In genomic region chr5:172903790-172904189, GRCh38 we compare ENCODE assay signal across 1 cellular context.
TF ChIP-seq lines count a peak whose summit lies in the region.

No MANE protein-coding gene starts in this region.

TF ChIP-seq in HEK293, 187 proteins besides CTCF, POLR2A, EP300 and RAD21 (continued from another document and continues in another):
- TF ChIP-seq, protein P1, sequence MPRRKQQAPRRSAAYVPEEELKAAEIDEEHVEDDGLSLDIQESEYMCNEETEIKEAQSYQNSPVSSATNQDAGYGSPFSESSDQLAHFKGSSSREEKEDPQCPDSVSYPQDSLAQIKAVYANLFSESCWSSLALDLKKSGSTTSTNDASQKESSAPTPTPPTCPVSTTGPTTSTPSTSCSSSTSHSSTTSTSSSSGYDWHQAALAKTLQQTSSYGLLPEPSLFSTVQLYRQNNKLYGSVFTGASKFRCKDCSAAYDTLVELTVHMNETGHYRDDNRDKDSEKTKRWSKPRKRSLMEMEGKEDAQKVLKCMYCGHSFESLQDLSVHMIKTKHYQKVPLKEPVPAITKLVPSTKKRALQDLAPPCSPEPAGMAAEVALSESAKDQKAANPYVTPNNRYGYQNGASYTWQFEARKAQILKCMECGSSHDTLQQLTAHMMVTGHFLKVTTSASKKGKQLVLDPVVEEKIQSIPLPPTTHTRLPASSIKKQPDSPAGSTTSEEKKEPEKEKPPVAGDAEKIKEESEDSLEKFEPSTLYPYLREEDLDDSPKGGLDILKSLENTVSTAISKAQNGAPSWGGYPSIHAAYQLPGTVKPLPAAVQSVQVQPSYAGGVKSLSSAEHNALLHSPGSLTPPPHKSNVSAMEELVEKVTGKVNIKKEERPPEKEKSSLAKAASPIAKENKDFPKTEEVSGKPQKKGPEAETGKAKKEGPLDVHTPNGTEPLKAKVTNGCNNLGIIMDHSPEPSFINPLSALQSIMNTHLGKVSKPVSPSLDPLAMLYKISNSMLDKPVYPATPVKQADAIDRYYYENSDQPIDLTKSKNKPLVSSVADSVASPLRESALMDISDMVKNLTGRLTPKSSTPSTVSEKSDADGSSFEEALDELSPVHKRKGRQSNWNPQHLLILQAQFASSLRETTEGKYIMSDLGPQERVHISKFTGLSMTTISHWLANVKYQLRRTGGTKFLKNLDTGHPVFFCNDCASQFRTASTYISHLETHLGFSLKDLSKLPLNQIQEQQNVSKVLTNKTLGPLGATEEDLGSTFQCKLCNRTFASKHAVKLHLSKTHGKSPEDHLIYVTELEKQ (tag by site-specific recombination; IDR thresholded peaks at IDR 0.05; ENCODE audit: borderline replicate concordance): peak; percentile 89; the same call in 1 of the 2 replicates
- peak; percentile 58 for TF ChIP-seq KLF1 (tag by site-specific recombination; IDR thresholded peaks at IDR 0.05)
- TF ChIP-seq ZNF670 (tag by site-specific recombination; IDR thresholded peaks at IDR 0.05; ENCODE audit: low read depth): no peak
- TF ChIP-seq ZNF660 (tag by site-specific recombination; IDR thresholded peaks at IDR 0.05): peak; percentile 70; the same call in 1 of the 2 replicates
- TF ChIP-seq ZNF223 (tag by site-specific recombination; IDR thresholded peaks at IDR 0.05): peak; percentile 76; the same call in 1 of the 2 replicates
- peak; percentile 98 for TF ChIP-seq PRDM1 (tag by site-specific recombination; IDR thresholded peaks at IDR 0.05)
- TF ChIP-seq, protein P2, sequence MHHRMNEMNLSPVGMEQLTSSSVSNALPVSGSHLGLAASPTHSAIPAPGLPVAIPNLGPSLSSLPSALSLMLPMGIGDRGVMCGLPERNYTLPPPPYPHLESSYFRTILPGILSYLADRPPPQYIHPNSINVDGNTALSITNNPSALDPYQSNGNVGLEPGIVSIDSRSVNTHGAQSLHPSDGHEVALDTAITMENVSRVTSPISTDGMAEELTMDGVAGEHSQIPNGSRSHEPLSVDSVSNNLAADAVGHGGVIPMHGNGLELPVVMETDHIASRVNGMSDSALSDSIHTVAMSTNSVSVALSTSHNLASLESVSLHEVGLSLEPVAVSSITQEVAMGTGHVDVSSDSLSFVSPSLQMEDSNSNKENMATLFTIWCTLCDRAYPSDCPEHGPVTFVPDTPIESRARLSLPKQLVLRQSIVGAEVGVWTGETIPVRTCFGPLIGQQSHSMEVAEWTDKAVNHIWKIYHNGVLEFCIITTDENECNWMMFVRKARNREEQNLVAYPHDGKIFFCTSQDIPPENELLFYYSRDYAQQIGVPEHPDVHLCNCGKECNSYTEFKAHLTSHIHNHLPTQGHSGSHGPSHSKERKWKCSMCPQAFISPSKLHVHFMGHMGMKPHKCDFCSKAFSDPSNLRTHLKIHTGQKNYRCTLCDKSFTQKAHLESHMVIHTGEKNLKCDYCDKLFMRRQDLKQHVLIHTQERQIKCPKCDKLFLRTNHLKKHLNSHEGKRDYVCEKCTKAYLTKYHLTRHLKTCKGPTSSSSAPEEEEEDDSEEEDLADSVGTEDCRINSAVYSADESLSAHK (tag by site-specific recombination; IDR thresholded peaks at IDR 0.05): peak; percentile 69; the same call in 1 of the 2 replicates
- TF ChIP-seq INSM2 (tag by site-specific recombination; IDR thresholded peaks at IDR 0.05): peak; percentile 81
- TF ChIP-seq ZNF416 (tag by site-specific recombination; IDR thresholded peaks at IDR 0.05): peak; percentile 59; the same call in 1 of the 2 replicates
- peak; percentile 78; the same call in 1 of the 2 replicates for TF ChIP-seq ZNF2 (tag by site-specific recombination; IDR thresholded peaks at IDR 0.05)
- TF ChIP-seq TRIM28 (IDR thresholded peaks at IDR 0.05; ENCODE audit: borderline replicate concordance, low read length): peak; percentile 47; the same call in 1 of the 2 replicates
- no peak for TF ChIP-seq ZNF133 (tag by site-specific recombination; IDR thresholded peaks at IDR 0.05)
- 0 out of 2 replicates have a peak, but pooled peaks have one; percentile 32 for TF ChIP-seq ZNF146 (tag by site-specific recombination; IDR thresholded peaks at IDR 0.05)
- TF ChIP-seq, protein P3, sequence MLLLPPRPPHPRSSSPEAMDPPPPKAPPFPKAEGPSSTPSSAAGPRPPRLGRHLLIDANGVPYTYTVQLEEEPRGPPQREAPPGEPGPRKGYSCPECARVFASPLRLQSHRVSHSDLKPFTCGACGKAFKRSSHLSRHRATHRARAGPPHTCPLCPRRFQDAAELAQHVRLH (tag by site-specific recombination; IDR thresholded peaks at IDR 0.05): 0 out of 2 replicates have a peak, but pooled peaks have one; percentile 13
- TF ChIP-seq ZNF645 (tag by site-specific recombination; IDR thresholded peaks at IDR 0.05): peak; percentile 96
- TF ChIP-seq ZNF16 (tag by site-specific recombination; IDR thresholded peaks at IDR 0.05; ENCODE audit: low read depth): no peak
- TF ChIP-seq ZSCAN30 (tag by site-specific recombination; IDR thresholded peaks at IDR 0.05): peak; percentile 66; the same call in 1 of the 2 replicates
- TF ChIP-seq ZNF488 (tag by site-specific recombination; IDR thresholded peaks at IDR 0.05): peak; percentile 89
- TF ChIP-seq GLIS2 (tag by site-specific recombination; IDR thresholded peaks at IDR 0.05): no peak
- TF ChIP-seq YY2 (tag by site-specific recombination; IDR thresholded peaks at IDR 0.05): peak; percentile 56; the same call in 1 of the 2 replicates
- TF ChIP-seq KLF9 (tag by site-specific recombination; IDR thresholded peaks at IDR 0.05; ENCODE audit: low read depth): peak; percentile 56; the same call in 1 of the 2 replicates
- TF ChIP-seq ZNF155 (tag by site-specific recombination; IDR thresholded peaks at IDR 0.05): peak; percentile 95; the same call in 1 of the 2 replicates
- peak; percentile 94 for TF ChIP-seq ZBTB10 (tag by site-specific recombination; IDR thresholded peaks at IDR 0.05)
- TF ChIP-seq BCL11A (tag by site-specific recombination; IDR thresholded peaks at IDR 0.05; ENCODE audit: low read depth): peak; percentile 75
- TF ChIP-seq ZNF785 (tag by site-specific recombination; IDR thresholded peaks at IDR 0.05): peak; percentile 89
- TF ChIP-seq ZNF366 (tag by site-specific recombination; conservative IDR thresholded peaks at IDR 0.05): peak; percentile 89
- TF ChIP-seq ZNF214 (tag by site-specific recombination; IDR thresholded peaks at IDR 0.05; ENCODE audit: borderline replicate concordance): no peak
- TF ChIP-seq, protein P4, sequence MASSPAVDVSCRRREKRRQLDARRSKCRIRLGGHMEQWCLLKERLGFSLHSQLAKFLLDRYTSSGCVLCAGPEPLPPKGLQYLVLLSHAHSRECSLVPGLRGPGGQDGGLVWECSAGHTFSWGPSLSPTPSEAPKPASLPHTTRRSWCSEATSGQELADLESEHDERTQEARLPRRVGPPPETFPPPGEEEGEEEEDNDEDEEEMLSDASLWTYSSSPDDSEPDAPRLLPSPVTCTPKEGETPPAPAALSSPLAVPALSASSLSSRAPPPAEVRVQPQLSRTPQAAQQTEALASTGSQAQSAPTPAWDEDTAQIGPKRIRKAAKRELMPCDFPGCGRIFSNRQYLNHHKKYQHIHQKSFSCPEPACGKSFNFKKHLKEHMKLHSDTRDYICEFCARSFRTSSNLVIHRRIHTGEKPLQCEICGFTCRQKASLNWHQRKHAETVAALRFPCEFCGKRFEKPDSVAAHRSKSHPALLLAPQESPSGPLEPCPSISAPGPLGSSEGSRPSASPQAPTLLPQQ (tag by site-specific recombination; IDR thresholded peaks at IDR 0.05): peak; percentile 96
- peak; percentile 30; the same call in 1 of the 2 replicates for TF ChIP-seq ZNF302 (tag by site-specific recombination; IDR thresholded peaks at IDR 0.05; ENCODE audit: low read depth)
- peak; percentile 97 for TF ChIP-seq ZNF621 (tag by site-specific recombination; IDR thresholded peaks at IDR 0.05)
- TF ChIP-seq ZNF211 (tag by site-specific recombination; IDR thresholded peaks at IDR 0.05; ENCODE audit: low read depth): peak; percentile 52; the same call in 1 of the 2 replicates
- TF ChIP-seq ZNF248 (tag by site-specific recombination; IDR thresholded peaks at IDR 0.05): peak; percentile 91
- peak; percentile 88 for TF ChIP-seq ZIC2 (tag by site-specific recombination; IDR thresholded peaks at IDR 0.05)
- TF ChIP-seq ZNF777 (tag by site-specific recombination; IDR thresholded peaks at IDR 0.05; ENCODE audit: borderline replicate concordance): peak; percentile 68; the same call in 1 of the 2 replicates
- TF ChIP-seq ZNF121 (tag by site-specific recombination; IDR thresholded peaks at IDR 0.05): no peak
- TF ChIP-seq ZNF639 (tag by site-specific recombination; IDR thresholded peaks at IDR 0.05): peak; percentile 86
- TF ChIP-seq ZNF394 (tag by site-specific recombination; IDR thresholded peaks at IDR 0.05; ENCODE audit: borderline replicate concordance): peak; percentile 33; the same call in 1 of the 2 replicates
- TF ChIP-seq ZBTB48 (tag by site-specific recombination; IDR thresholded peaks at IDR 0.05): peak; percentile 88
- peak; percentile 86 for TF ChIP-seq ZEB2 (tag by site-specific recombination; IDR thresholded peaks at IDR 0.05)
- 0 out of 2 replicates have a peak, but pooled peaks have one; percentile 22 for TF ChIP-seq ZNF514 (tag by site-specific recombination; IDR thresholded peaks at IDR 0.05)
